In the genomic region with DNA sequence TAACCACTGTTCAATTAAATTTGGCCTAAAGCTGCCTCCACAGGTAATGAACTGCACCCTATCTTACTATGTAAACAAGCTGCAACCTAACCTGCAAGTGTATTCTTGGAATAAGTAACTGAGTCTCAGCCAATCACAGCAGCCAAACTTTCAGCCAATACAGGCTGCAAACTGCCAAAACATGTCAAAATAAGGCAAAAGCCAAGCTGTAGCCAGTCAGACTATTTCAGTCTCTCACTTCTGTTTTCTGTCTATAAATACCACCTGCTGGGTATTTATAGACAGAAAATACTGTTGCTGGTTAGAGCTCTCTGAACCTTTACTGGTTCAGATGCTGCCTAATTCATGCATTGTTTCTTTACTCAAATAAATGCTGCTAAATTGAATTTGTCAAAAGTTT, we compare ENCODE assay signal across 8 cellular contexts. TPM values are rescaled to one million over a fixed set of nuclear protein-coding genes. Genes with fewer than 3 reads are reported as not detected.
A peak's percentile ranks its signal among the peaks of the same experiment; 100 is the strongest.
DNase-seq lines count a peak whose midpoint lies in the region; ATAC-seq, FAIRE-seq and TF ChIP-seq lines count a peak whose summit lies in the region.

No MANE protein-coding gene starts in this region.

- H3K9ac ChIP-seq in KMS-11 = peak overlapping the region; percentile 46; the same call in 1 of the 2 replicates

- intact Hi-C loops in heart left ventricle (cut with DNase I) = no loop called here

- peaks cover 0 to under 1% (median 0%) of the 10 kb centered on the region in 12 donors for H3K9me3 ChIP-seq in heart left ventricle

- TF ChIP-seq CTCF in KMS-11 (conservative IDR thresholded peaks at IDR 0.05; ENCODE audit: low read depth, low read length) (no peak), heart left ventricle (IDR thresholded peaks at IDR 0.05) (no peak)

- H3K79me2 ChIP-seq in KMS-11 (ENCODE audit: insufficient read depth, low read depth) = no peaks in the 10 kb centered on the region

- H3K27me3 ChIP-seq in KMS-11 (ENCODE audit: insufficient read depth, low read depth) = no peaks in the 10 kb centered on the region
- no peaks in the 10 kb centered on the region for H3K27me3 ChIP-seq in heart left ventricle

- H3K4me3 ChIP-seq in KMS-11 (IDR thresholded peaks at IDR 0.05; ENCODE audit: insufficient read depth, low read depth, low read length) (no peak overlapping the region), heart left ventricle (no peak overlapping the region)

- H2AFZ ChIP-seq in KMS-11 (ENCODE audit: low read depth) = peak overlapping the region; percentile 52; the same call in 1 of the 2 replicates

- peaks cover 37% of the 10 kb centered on the region for H3K4me1 ChIP-seq in KMS-11 (ENCODE audit: low read depth, poor library complexity, severe bottlenecking)
- H3K4me1 ChIP-seq in heart left ventricle = peaks cover 0 to 53% (median 16%) of the 10 kb centered on the region in 12 donors

- ATAC-seq in GM18498 (IDR thresholded peaks at IDR 0.05; ENCODE audit: unreplicated experiment) (peak; percentile 94), GM21529 (IDR thresholded peaks at IDR 0.05; ENCODE audit: unreplicated experiment) (peak; percentile 93), heart left ventricle (peak; percentile 79 to 87 (median 86))

- no peak for FAIRE-seq in frontal cortex (lab: Jason Lieb, UNC)

- peak overlapping the region; percentile 69 for H3K4me2 ChIP-seq in KMS-11

- no peaks in the 10 kb centered on the region for H3K36me3 ChIP-seq in KMS-11 (ENCODE audit: insufficient read depth)
- H3K36me3 ChIP-seq in heart left ventricle = no peaks in the 10 kb centered on the region

- DNase-seq in heart left ventricle = peak in 3 of 5 donors; percentile 43 to 53 (median 47)
- no peak for DNase-seq in frontal cortex (ENCODE audit: low spot score in 2 of 2)
- no peak for DNase-seq in nucleus accumbens (lab: John Stamatoyannopoulos, UW)
- no peak for DNase-seq in HUDEP-2 (lab: John Stamatoyannopoulos, UW; ENCODE audit: unreplicated experiment in 76 of 76)
- no peak for DNase-seq in GF-D8 (lab: John Stamatoyannopoulos, UW)

- H3K27ac ChIP-seq in KMS-11 = peak overlapping the region; percentile 62
- H3K27ac ChIP-seq in heart left ventricle = peak overlapping the region; percentile 2 to 79 (median 62)

- no peaks in the 10 kb centered on the region for H4K20me1 ChIP-seq in KMS-11 (ENCODE audit: insufficient read depth)

- TF ChIP-seq POLR2A in heart left ventricle (IDR thresholded peaks at IDR 0.05) = peak in 1 of 2 donors; percentile 30

RNA-seq across cellular contexts. Expression of a gene that starts 14.3 kb away (rescaled TPM):
- total RNA-seq in heart left ventricle (10 to 100 TPM in 1 of 9 donors, 1 to 10 TPM in 8; 1.7 to 11.8 (median 8.8) TPM), frontal cortex (11.0 TPM)
- polyA plus RNA-seq in heart left ventricle = 10 to 100 TPM; 11.3 to 13.8 TPM

RNA-seq across cellular contexts. Expression of a gene that starts 14.4 kb away (rescaled TPM):
- total RNA-seq in heart left ventricle = 100 to 1,000 TPM; 208 to 502 (median 273) TPM
- polyA plus RNA-seq in heart left ventricle = 100 to 1,000 TPM; 520 to 868 TPM
- total RNA-seq in frontal cortex = 31.8 TPM

Comparison
In these comparisons a context has a peak if more than half of its experiments do, and no peak if none do; other contexts are left out.
1. DNase-seq: peak in heart left ventricle (3 of 5); none in frontal cortex (0 of 2), nucleus accumbens (0 of 56), HUDEP-2 (0 of 76) and GF-D8 (single experiment).
2. Peak in every context shown above with its lines, with median percentiles within 50 percentile points of each other: ATAC-seq.